In the genomic region with DNA sequence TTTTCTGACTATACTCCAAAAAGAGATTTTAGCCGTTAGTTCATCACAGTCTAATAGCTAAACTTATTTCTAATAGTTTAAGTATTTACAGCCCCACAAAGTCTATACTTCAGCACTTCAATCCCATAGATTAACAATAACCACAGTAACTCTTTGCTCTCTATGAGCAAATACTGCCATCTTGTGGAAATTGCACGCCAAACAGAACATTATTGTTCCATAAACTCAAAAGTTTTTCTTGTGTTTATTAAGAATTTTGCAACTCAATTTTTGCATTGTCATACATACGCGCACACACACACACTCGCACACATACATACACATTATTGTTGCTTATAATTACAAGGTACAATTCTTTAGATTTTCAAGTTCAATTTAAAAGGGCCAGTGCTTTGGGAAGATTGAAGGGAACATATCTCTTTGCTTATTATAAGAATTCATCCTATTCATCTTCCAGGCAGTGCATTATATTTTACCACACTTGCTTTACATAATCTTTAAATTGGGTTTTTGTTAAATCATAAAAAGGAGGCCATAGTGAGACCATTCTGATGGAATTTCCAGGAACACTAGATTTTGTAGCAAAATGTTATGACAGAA, we compare ENCODE assay signal across 7 cellular contexts.
DNase-seq lines count a peak whose midpoint lies in the region; ATAC-seq and TF ChIP-seq lines count a peak whose summit lies in the region.

No MANE protein-coding gene starts in this region.

- H2AFZ ChIP-seq in fibroblast of lung (ENCODE audit: low read length), result no peak overlapping the region

- no peaks in the 10 kb centered on the region for H3K27me3 ChIP-seq in fibroblast of lung (ENCODE audit: control insufficient read depth, insufficient read depth, low read length)
- peaks cover 2% of the 10 kb centered on the region for H3K27me3 ChIP-seq in prostate gland (replicated peaks; ENCODE audit: insufficient read depth)

- 1% methylated on average over 5 of the region's 5 CpGs for WGBS in prostate gland

- TF ChIP-seq CTCF in RWPE1 (conservative IDR thresholded peaks at IDR 0.05; ENCODE audit: low read depth), result peak; percentile 83
- peak; percentile 58 to 74 for TF ChIP-seq CTCF in fibroblast of lung (conservative IDR thresholded peaks at IDR 0.05 in 1 of 2, IDR thresholded peaks at IDR 0.05 in 1 of 2; ENCODE audit: low read depth in 1 of 2, low read length in 2 of 2)
- peak; percentile 30 to 80 (median 68) for TF ChIP-seq CTCF in prostate gland (IDR thresholded peaks at IDR 0.05)

- ATAC-seq in GM21423 (IDR thresholded peaks at IDR 0.05; ENCODE audit: unreplicated experiment), result peak; percentile 74

- intact Hi-C loops in prostate gland (cut with DNase I), result no loop called here

- no peaks in the 10 kb centered on the region for H3K79me2 ChIP-seq in fibroblast of lung (ENCODE audit: control insufficient read depth, insufficient read depth, low read length)

- no peaks in the 10 kb centered on the region for H3K9me3 ChIP-seq in fibroblast of lung (ENCODE audit: control insufficient read depth, insufficient read depth, low read depth, low read length)
- no peaks in the 10 kb centered on the region for H3K9me3 ChIP-seq in prostate gland

- H3K4me3 ChIP-seq in fibroblast of lung (replicated peaks in 1 of 4; ENCODE audit: control extremely low read depth in 1 of 4, insufficient read depth in 1 of 4, low read depth in 3 of 4, low read length in 4 of 4), result no peak overlapping the region
- no peak overlapping the region for H3K4me3 ChIP-seq in prostate gland

- H3K4me1 ChIP-seq in fibroblast of lung (ENCODE audit: control insufficient read depth, extremely low read depth, insufficient read depth, low read length), result no peaks in the 10 kb centered on the region
- H3K4me1 ChIP-seq in prostate gland (replicated peaks), result no peaks in the 10 kb centered on the region

- no peaks in the 10 kb centered on the region for H3K36me3 ChIP-seq in fibroblast of lung (ENCODE audit: control insufficient read depth, insufficient read depth, low read length)
- no peaks in the 10 kb centered on the region for H3K36me3 ChIP-seq in prostate gland

- H3K4me2 ChIP-seq in fibroblast of lung (ENCODE audit: extremely low read depth, insufficient read depth, low read length), result no peak overlapping the region

- POLR2A ChIA-PET in RWPE1 (lab: Yijun Ruan, JAX; ENCODE audit: low non-redundant PET), result no interaction called here

- DNase-seq in GM04503 (ENCODE audit: low read depth) (peak; percentile 6), HuH-7 (ENCODE audit: low spot score) (peak; percentile 12), RWPE1 (ENCODE audit: low spot score) (peak; percentile 49), fibroblast of lung (ENCODE audit: low read depth in 2 of 2) (peak; percentile 21 to 72), prostate gland (ENCODE audit: low spot score) (peak; percentile 7), HK-2 (ENCODE audit: unreplicated experiment) (no peak)

- no peaks in the 10 kb centered on the region for H4K20me1 ChIP-seq in fibroblast of lung (ENCODE audit: control insufficient read depth, extremely low read depth, insufficient read depth, low read length)

- H3K9ac ChIP-seq in fibroblast of lung (ENCODE audit: insufficient read depth, low read length), result no peak overlapping the region

- CTCF ChIA-PET in RWPE1 (lab: Yijun Ruan, JAX), result interaction anchor here (0.7 to 0.9 kb wide), 2 partner anchors 1359 to 1694 kb away, joined by 3 read pairs; no protein-coding TSS in a partner anchor

- H3K27ac ChIP-seq in RWPE1 (no peak overlapping the region), fibroblast of lung (ENCODE audit: insufficient read depth, low read length) (no peak overlapping the region), prostate gland (no peak overlapping the region)

- no peak for TF ChIP-seq POLR2A in prostate gland (IDR thresholded peaks at IDR 0.05)
